1 cellular context compared by ENCODE assay signal in the genomic region with DNA sequence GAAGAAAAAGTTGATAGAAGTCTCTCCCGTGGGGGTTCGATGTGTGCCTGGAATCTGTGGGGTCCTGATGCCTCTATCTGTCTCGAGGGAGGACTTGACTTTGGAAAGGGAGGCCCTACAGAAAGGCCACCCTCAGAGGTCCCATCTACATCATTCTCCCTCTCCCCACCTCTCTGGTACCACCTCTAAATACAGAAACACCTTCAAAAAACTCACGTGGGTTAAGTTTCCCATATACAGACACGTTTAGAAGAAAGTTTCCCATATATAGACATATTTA.
TF ChIP-seq lines count a peak whose summit lies in the region.

No MANE protein-coding gene starts in this region.

TF ChIP-seq in HepG2, 621 proteins besides CTCF, POLR2A, EP300 and RAD21 (continues in another document):
- 0 out of 2 replicates have a peak, but pooled peaks have one; percentile 3 for TF ChIP-seq ZSCAN25 (CRISPR knock-in tag; IDR thresholded peaks at IDR 0.05)
- no peak for TF ChIP-seq HNRNPH1 (optimal IDR thresholded peaks at IDR 0.05; ENCODE audit: low read depth, low read length)
- no peak for TF ChIP-seq SMARCE1 (IDR thresholded peaks at IDR 0.05; ENCODE audit: borderline replicate concordance)
- TF ChIP-seq, protein P1, sequence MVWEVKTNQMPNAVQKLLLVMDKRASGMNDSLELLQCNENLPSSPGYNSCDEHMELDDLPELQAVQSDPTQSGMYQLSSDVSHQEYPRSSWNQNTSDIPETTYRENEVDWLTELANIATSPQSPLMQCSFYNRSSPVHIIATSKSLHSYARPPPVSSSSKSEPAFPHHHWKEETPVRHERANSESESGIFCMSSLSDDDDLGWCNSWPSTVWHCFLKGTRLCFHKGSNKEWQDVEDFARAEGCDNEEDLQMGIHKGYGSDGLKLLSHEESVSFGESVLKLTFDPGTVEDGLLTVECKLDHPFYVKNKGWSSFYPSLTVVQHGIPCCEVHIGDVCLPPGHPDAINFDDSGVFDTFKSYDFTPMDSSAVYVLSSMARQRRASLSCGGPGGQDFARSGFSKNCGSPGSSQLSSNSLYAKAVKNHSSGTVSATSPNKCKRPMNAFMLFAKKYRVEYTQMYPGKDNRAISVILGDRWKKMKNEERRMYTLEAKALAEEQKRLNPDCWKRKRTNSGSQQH (CRISPR knock-in tag; IDR thresholded peaks at IDR 0.05; ENCODE audit: low read depth): no peak
- TF ChIP-seq, protein P2, sequence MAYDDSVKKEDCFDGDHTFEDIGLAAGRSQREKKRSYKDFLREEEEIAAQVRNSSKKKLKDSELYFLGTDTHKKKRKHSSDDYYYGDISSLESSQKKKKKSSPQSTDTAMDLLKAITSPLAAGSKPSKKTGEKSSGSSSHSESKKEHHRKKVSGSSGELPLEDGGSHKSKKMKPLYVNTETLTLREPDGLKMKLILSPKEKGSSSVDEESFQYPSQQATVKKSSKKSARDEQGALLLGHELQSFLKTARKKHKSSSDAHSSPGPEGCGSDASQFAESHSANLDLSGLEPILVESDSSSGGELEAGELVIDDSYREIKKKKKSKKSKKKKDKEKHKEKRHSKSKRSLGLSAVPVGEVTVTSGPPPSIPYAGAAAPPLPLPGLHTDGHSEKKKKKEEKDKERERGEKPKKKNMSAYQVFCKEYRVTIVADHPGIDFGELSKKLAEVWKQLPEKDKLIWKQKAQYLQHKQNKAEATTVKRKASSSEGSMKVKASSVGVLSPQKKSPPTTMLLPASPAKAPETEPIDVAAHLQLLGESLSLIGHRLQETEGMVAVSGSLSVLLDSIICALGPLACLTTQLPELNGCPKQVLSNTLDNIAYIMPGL (CRISPR knock-in tag; IDR thresholded peaks at IDR 0.05; ENCODE audit: borderline replicate concordance in 1 of 2, low read depth in 1 of 2): peak in 1 of 2 experiments; percentile 5; a peak in 1 of 4 replicates
- no peak for TF ChIP-seq KMT2B (CRISPR knock-in tag; IDR thresholded peaks at IDR 0.05)
- no peak for TF ChIP-seq FLYWCH1 (CRISPR knock-in tag; IDR thresholded peaks at IDR 0.05)
- TF ChIP-seq ZNF44 (CRISPR knock-in tag; IDR thresholded peaks at IDR 0.05): no peak
- no peak for TF ChIP-seq ZNF142 (CRISPR knock-in tag; IDR thresholded peaks at IDR 0.05)
- no peak for TF ChIP-seq ZBTB21 (CRISPR knock-in tag; IDR thresholded peaks at IDR 0.05)
- TF ChIP-seq CREB1 (IDR thresholded peaks at IDR 0.05): no peak
- TF ChIP-seq CREB1 (CRISPR knock-in tag; IDR thresholded peaks at IDR 0.05): no peak
- no peak for TF ChIP-seq SKI (IDR thresholded peaks at IDR 0.05; ENCODE audit: partially characterized antibody)
- TF ChIP-seq NCOR1 (IDR thresholded peaks at IDR 0.05; ENCODE audit: borderline replicate concordance, low read length): no peak
- TF ChIP-seq ZBTB20 (CRISPR knock-in tag; IDR thresholded peaks at IDR 0.05; ENCODE audit: borderline replicate concordance, low read depth): no peak
- no peak for TF ChIP-seq ZNF567 (CRISPR knock-in tag; IDR thresholded peaks at IDR 0.05; ENCODE audit: borderline replicate concordance)
- no peak for TF ChIP-seq ZNF354B (CRISPR knock-in tag; IDR thresholded peaks at IDR 0.05)
- 0 out of 2 replicates have a peak, but pooled peaks have one; percentile 28 for TF ChIP-seq ZSCAN31 (CRISPR knock-in tag; IDR thresholded peaks at IDR 0.05; ENCODE audit: low read depth)
- TF ChIP-seq ZSCAN30 (CRISPR knock-in tag; IDR thresholded peaks at IDR 0.05): no peak
- TF ChIP-seq ZNF720 (CRISPR knock-in tag; IDR thresholded peaks at IDR 0.05): no peak
- TF ChIP-seq FIP1L1 (IDR thresholded peaks at IDR 0.05; ENCODE audit: borderline replicate concordance, insufficient read depth, low read depth, low read length): no peak
- no peak for TF ChIP-seq SPEN (CRISPR knock-in tag; IDR thresholded peaks at IDR 0.05; ENCODE audit: low read depth)
- TF ChIP-seq NCOA5 (CRISPR knock-in tag; IDR thresholded peaks at IDR 0.05): no peak
- TF ChIP-seq BRD4 (CRISPR knock-in tag; IDR thresholded peaks at IDR 0.05): no peak
- TF ChIP-seq, protein P3, sequence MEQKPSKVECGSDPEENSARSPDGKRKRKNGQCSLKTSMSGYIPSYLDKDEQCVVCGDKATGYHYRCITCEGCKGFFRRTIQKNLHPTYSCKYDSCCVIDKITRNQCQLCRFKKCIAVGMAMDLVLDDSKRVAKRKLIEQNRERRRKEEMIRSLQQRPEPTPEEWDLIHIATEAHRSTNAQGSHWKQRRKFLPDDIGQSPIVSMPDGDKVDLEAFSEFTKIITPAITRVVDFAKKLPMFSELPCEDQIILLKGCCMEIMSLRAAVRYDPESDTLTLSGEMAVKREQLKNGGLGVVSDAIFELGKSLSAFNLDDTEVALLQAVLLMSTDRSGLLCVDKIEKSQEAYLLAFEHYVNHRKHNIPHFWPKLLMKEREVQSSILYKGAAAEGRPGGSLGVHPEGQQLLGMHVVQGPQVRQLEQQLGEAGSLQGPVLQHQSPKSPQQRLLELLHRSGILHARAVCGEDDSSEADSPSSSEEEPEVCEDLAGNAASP (CRISPR knock-in tag; IDR thresholded peaks at IDR 0.05; ENCODE audit: borderline replicate concordance): no peak
- TF ChIP-seq, protein P4, sequence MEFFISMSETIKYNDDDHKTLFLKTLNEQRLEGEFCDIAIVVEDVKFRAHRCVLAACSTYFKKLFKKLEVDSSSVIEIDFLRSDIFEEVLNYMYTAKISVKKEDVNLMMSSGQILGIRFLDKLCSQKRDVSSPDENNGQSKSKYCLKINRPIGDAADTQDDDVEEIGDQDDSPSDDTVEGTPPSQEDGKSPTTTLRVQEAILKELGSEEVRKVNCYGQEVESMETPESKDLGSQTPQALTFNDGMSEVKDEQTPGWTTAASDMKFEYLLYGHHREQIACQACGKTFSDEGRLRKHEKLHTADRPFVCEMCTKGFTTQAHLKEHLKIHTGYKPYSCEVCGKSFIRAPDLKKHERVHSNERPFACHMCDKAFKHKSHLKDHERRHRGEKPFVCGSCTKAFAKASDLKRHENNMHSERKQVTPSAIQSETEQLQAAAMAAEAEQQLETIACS (CRISPR knock-in tag; IDR thresholded peaks at IDR 0.05): no peak
- no peak for TF ChIP-seq IKZF1 (IDR thresholded peaks at IDR 0.05)
- no peak for TF ChIP-seq ZMAT3 (CRISPR knock-in tag; conservative IDR thresholded peaks at IDR 0.05)
- TF ChIP-seq ZXDC (CRISPR knock-in tag; IDR thresholded peaks at IDR 0.05): no peak
- no peak for TF ChIP-seq ZNF101 (CRISPR knock-in tag; IDR thresholded peaks at IDR 0.05; ENCODE audit: borderline replicate concordance, low read depth)
- no peak for TF ChIP-seq HOXA3 (CRISPR knock-in tag; IDR thresholded peaks at IDR 0.05)
- TF ChIP-seq MAFF (IDR thresholded peaks at IDR 0.05; ENCODE audit: low read depth, low read length): no peak
- no peak for TF ChIP-seq NFYB (CRISPR knock-in tag; IDR thresholded peaks at IDR 0.05)
- TF ChIP-seq IKZF4 (CRISPR knock-in tag; IDR thresholded peaks at IDR 0.05; ENCODE audit: borderline replicate concordance, low read depth, not compliant biosample characterization): no peak
- TF ChIP-seq ZNF335 (CRISPR knock-in tag; IDR thresholded peaks at IDR 0.05): no peak
- TF ChIP-seq NR2C2 (CRISPR knock-in tag; IDR thresholded peaks at IDR 0.05; ENCODE audit: borderline replicate concordance): no peak
- TF ChIP-seq RFXANK (CRISPR knock-in tag; IDR thresholded peaks at IDR 0.05): no peak
- no peak for TF ChIP-seq BORCS8-MEF2B (CRISPR knock-in tag; IDR thresholded peaks at IDR 0.05)
- TF ChIP-seq ZNF350 (CRISPR knock-in tag; IDR thresholded peaks at IDR 0.05; ENCODE audit: borderline replicate concordance, low read depth): no peak
- TF ChIP-seq SRY (CRISPR knock-in tag; IDR thresholded peaks at IDR 0.05): no peak
- TF ChIP-seq MIER3 (CRISPR knock-in tag; IDR thresholded peaks at IDR 0.05; ENCODE audit: borderline replicate concordance): no peak
- no peak for TF ChIP-seq NR2F6 (IDR thresholded peaks at IDR 0.05)
- no peak for TF ChIP-seq NR2F6 (CRISPR knock-in tag; IDR thresholded peaks at IDR 0.05)
- TF ChIP-seq STAT5B (CRISPR knock-in tag; IDR thresholded peaks at IDR 0.05): peak; percentile 12; the same call in 1 of the 2 replicates
- TF ChIP-seq TAF15 (IDR thresholded peaks at IDR 0.05; ENCODE audit: low read depth, low read length, poor library complexity, severe bottlenecking): no peak
- no peak for TF ChIP-seq ETV6 (CRISPR knock-in tag; conservative IDR thresholded peaks at IDR 0.05)
- no peak for TF ChIP-seq THAP11 (CRISPR knock-in tag; IDR thresholded peaks at IDR 0.05)
- TF ChIP-seq ZBTB3 (CRISPR knock-in tag; IDR thresholded peaks at IDR 0.05; ENCODE audit: borderline replicate concordance, low read depth): no peak
- peak; percentile 1; the same call in 1 of the 2 replicates for TF ChIP-seq TBX2 (CRISPR knock-in tag; IDR thresholded peaks at IDR 0.05; ENCODE audit: borderline replicate concordance)
- TF ChIP-seq KDM5A (IDR thresholded peaks at IDR 0.05; ENCODE audit: borderline replicate concordance, low read length): no peak
- TF ChIP-seq ZNF883 (CRISPR knock-in tag; IDR thresholded peaks at IDR 0.05; ENCODE audit: not compliant biosample characterization): no peak
- no peak for TF ChIP-seq SAFB2 (CRISPR knock-in tag; IDR thresholded peaks at IDR 0.05; ENCODE audit: borderline replicate concordance, low read depth)
- TF ChIP-seq NONO (IDR thresholded peaks at IDR 0.05): no peak
- peak; percentile 43; the same call in 1 of the 2 replicates for TF ChIP-seq NONO (CRISPR knock-in tag; conservative IDR thresholded peaks at IDR 0.05)
- TF ChIP-seq ZNF263 (CRISPR knock-in tag; IDR thresholded peaks at IDR 0.05): no peak
